ENCODE assay signal across 2 cellular contexts in the genomic region with DNA sequence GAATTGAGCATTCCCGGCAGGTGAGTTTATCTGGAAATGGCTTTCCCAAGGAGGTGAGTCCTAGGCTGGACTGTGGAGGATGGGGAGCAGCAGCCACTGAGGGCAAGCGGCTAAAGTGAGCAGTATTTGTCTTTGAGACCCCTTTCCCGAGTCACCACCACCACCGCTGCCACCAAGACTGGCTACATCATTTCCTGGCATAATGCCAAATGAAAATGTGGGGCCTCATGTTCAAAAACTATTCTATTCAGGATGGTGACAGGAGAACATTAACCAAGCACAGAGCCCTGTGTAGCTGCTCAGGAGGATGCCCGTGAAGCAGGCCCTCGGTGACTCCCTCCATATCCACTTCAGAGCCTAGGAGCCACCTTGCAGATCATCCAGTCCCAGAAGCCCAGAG.
A peak's percentile ranks its signal among the peaks of the same experiment; 100 is the strongest.
TF ChIP-seq lines count a peak whose summit lies in the region.

No MANE protein-coding gene starts in this region.

TF ChIP-seq in HepG2, 621 proteins besides CTCF, POLR2A, EP300 and RAD21:
- peak; percentile 94 for TF ChIP-seq LCORL (IDR thresholded peaks at IDR 0.05)
- no peak for TF ChIP-seq LCORL (CRISPR knock-in tag; IDR thresholded peaks at IDR 0.05)
- TF ChIP-seq U2AF1 (optimal IDR thresholded peaks at IDR 0.05; ENCODE audit: low read depth, low read length): no peak

TF ChIP-seq in K562, 482 proteins besides CTCF, POLR2A, EP300 and RAD21:
- peak; percentile 88 for TF ChIP-seq NFIX (CRISPR knock-in tag; IDR thresholded peaks at IDR 0.05; ENCODE audit: low read depth)
- TF ChIP-seq NFIC (IDR thresholded peaks at IDR 0.05): peak; percentile 95
- TF ChIP-seq GATAD2B (IDR thresholded peaks at IDR 0.05; ENCODE audit: borderline replicate concordance): no peak
TF ChIP-seq in K562: peak in this region for 2.
